28 cellular contexts compared by ENCODE assay signal in the genomic region with DNA sequence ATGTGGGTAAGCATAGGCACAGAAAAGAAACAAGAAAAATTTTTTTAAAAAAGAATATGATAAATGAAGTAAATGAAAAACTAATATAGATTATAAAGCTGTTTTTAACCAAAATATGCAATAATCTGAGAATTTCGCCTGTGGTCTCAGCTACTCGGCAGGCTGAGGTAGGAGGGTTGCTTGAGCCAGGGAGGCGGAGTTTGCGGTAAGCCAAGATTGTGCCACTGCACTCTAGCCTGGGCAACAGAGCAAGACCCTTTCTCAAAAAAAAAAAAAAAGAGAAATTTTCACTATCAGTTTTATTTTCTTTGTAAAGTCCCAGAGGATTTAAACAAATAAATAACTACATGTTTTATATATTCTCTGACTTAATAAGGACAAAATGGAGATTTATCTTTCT.
"Had no signal": no experiment of that assay in that cellular context is flagged by ENCODE, and none has a peak within 500 bp of the region (broad histone marks: within the 10 kb centered on the region; RNA-seq: fewer than 3 reads in every experiment).

No MANE protein-coding gene starts in this region.

- H3K27me3 Mint-ChIP-seq: activated CD8-positive, alpha-beta T cell treated with anti-CD3 and anti-CD28 coated beads for 36 hours; activated naive CD8-positive, alpha-beta T cell treated with anti-CD3 and anti-CD28 coated beads for 36 hours; brain; memory B cell; naive thymus-derived CD8-positive, alpha-beta T cell; stimulated activated naive B cell treated with anti-CD40 and anti-IgM and Interleukin-4, amounts not matched to agents 10 μg/mL and 1 μg/mL and 100 μg/mL, for 72 hours; T-helper 17 cell had no signal

- H3K4me1 ChIP-seq: tibial nerve had no signal

- H3K4me1 Mint-ChIP-seq: brain, immature natural killer cell, memory B cell, neural crest cell had no signal

- H3K4me3 ChIP-seq: adrenal gland, cardiac muscle cell, right atrium auricular region, tibial nerve had no signal

- DNase-seq: activated CD4-positive, alpha-beta T cell treated with anti-CD3 and anti-CD28 coated beads, Interleukin-2, amount 50 U/mL, for 1 hour; activated CD8-positive, alpha-beta T cell treated with anti-CD3 and anti-CD28 coated beads for 36 hours; activated effector memory CD4-positive, alpha-beta T cell treated with anti-CD3 and anti-CD28 coated beads, Interleukin-2, amount 50 U/mL, for 16 hours; activated naive CD4-positive, alpha-beta T cell treated with anti-CD3 and anti-CD28 coated beads for 36 hours; activated naive CD8-positive, alpha-beta T cell treated with anti-CD3 and anti-CD28 coated beads for 36 hours; adrenal gland; aorta; cortex of kidney; foreskin fibroblast; heart left ventricle; immature natural killer cell; kidney; left colon; midbrain; naive thymus-derived CD8-positive, alpha-beta T cell; stimulated activated CD4-positive, alpha-beta T cell treated with anti-CD3 and anti-CD28 coated beads, Interleukin-15, amount 100 ng/mL, for 24 hours; stimulated activated CD4-positive, alpha-beta T cell treated with anti-CD3 and anti-CD28 coated beads, Interleukin-2, amount 100 ng/mL, for 24 hours; stimulated activated naive B cell treated with anti-CD40 and anti-IgM and Interleukin-4, amounts not matched to agents 10 μg/mL and 1 μg/mL and 100 μg/mL, for 72 hours; T-helper 17 cell; T1000 had no signal

- H3K9me3 Mint-ChIP-seq: activated CD8-positive, alpha-beta T cell treated with anti-CD3 and anti-CD28 coated beads for 36 hours; activated naive CD4-positive, alpha-beta T cell treated with anti-CD3 and anti-CD28 coated beads for 36 hours; activated naive CD8-positive, alpha-beta T cell treated with anti-CD3 and anti-CD28 coated beads for 36 hours; brain; immature natural killer cell; naive thymus-derived CD8-positive, alpha-beta T cell; neural crest cell had no signal

- ATAC-seq: activated CD8-positive, alpha-beta T cell treated with anti-CD3 and anti-CD28 coated beads for 36 hours; esophagus mucosa; heart left ventricle; left colon; naive thymus-derived CD8-positive, alpha-beta T cell; stimulated activated naive B cell treated with anti-CD40 and anti-IgM and Interleukin-4, amounts not matched to agents 10 μg/mL and 1 μg/mL and 100 μg/mL, for 72 hours; T-helper 17 cell had no signal

- H3K9me3 ChIP-seq: adrenal gland, heart left ventricle, right atrium auricular region, tibial nerve had no signal

- H3K27ac ChIP-seq: adrenal gland, right atrium auricular region had no signal

- H3K27ac Mint-ChIP-seq: activated CD8-positive, alpha-beta T cell treated with anti-CD3 and anti-CD28 coated beads for 36 hours; activated naive CD4-positive, alpha-beta T cell treated with anti-CD3 and anti-CD28 coated beads for 36 hours; activated naive CD8-positive, alpha-beta T cell treated with anti-CD3 and anti-CD28 coated beads for 36 hours; immature natural killer cell; memory B cell; naive thymus-derived CD8-positive, alpha-beta T cell; stimulated activated naive B cell treated with anti-CD40 and anti-IgM and Interleukin-4, amounts not matched to agents 10 μg/mL and 1 μg/mL and 100 μg/mL, for 72 hours; T-helper 17 cell had no signal

- FAIRE-seq: endothelial cell of umbilical vein, kidney had no signal

- H3K27me3 ChIP-seq: adrenal gland, cardiac muscle cell, heart left ventricle, right atrium auricular region, tibial nerve had no signal

- H3K4me3 Mint-ChIP-seq: activated CD8-positive, alpha-beta T cell treated with anti-CD3 and anti-CD28 coated beads for 36 hours; activated naive CD4-positive, alpha-beta T cell treated with anti-CD3 and anti-CD28 coated beads for 36 hours; activated naive CD8-positive, alpha-beta T cell treated with anti-CD3 and anti-CD28 coated beads for 36 hours; brain; immature natural killer cell; memory B cell; naive thymus-derived CD8-positive, alpha-beta T cell; neural crest cell; stimulated activated naive B cell treated with anti-CD40 and anti-IgM and Interleukin-4, amounts not matched to agents 10 μg/mL and 1 μg/mL and 100 μg/mL, for 72 hours; T-helper 17 cell had no signal
